1 cellular context compared by ENCODE assay signal in genomic region chr19:42378225-42378929, GRCh38.
A peak's percentile ranks its signal among the peaks of the same experiment; 100 is the strongest.
TF ChIP-seq lines count a peak whose summit lies in the region.

No MANE protein-coding gene starts in this region.

TF ChIP-seq in GM12878, 131 proteins besides CTCF, POLR2A, EP300 and RAD21:
- TF ChIP-seq STAT1 (conservative IDR thresholded peaks at IDR 0.05) (no peak), RB1 (IDR thresholded peaks at IDR 0.05; ENCODE audit: borderline replicate concordance) (no peak), NFIC (IDR thresholded peaks at IDR 0.05; ENCODE audit: low read depth, low read length) (no peak), E4F1 (IDR thresholded peaks at IDR 0.05; ENCODE audit: borderline replicate concordance, partially characterized antibody) (no peak), RUNX3 (IDR thresholded peaks at IDR 0.05; ENCODE audit: low read length) (peak; percentile 11; the same call in 1 of the 2 replicates), TCF12 (IDR thresholded peaks at IDR 0.05; ENCODE audit: low read depth, low read length) (no peak), DPF2 (IDR thresholded peaks at IDR 0.05) (no peak), TCF7 (IDR thresholded peaks at IDR 0.05; ENCODE audit: borderline replicate concordance) (peak; percentile 72), SREBF2 (IDR thresholded peaks at IDR 0.05; ENCODE audit: low read length) (no peak)
